2 cellular contexts compared by ENCODE assay signal in genomic region chr17:76683921-76684745, GRCh38.
TF ChIP-seq lines count a peak whose summit lies in the region.

No MANE protein-coding gene starts in this region.

TF ChIP-seq in HEK293, 187 proteins besides CTCF, POLR2A, EP300 and RAD21:
- no peak for TF ChIP-seq ZNF792 (tag by site-specific recombination; IDR thresholded peaks at IDR 0.05)
- no peak for TF ChIP-seq KLF16 (tag by site-specific recombination; IDR thresholded peaks at IDR 0.05)
- peak; percentile 96 for TF ChIP-seq ZIC2 (tag by site-specific recombination; IDR thresholded peaks at IDR 0.05)
- no peak for TF ChIP-seq ZNF560 (tag by site-specific recombination; IDR thresholded peaks at IDR 0.05; ENCODE audit: borderline replicate concordance)
- TF ChIP-seq ZNF398 (tag by site-specific recombination; IDR thresholded peaks at IDR 0.05): no peak
- peak; percentile 88 for TF ChIP-seq ZNF341 (tag by site-specific recombination; IDR thresholded peaks at IDR 0.05; ENCODE audit: low read depth)
- TF ChIP-seq ZBTB26 (tag by site-specific recombination; optimal IDR thresholded peaks at IDR 0.05): no peak
- no peak for TF ChIP-seq GLIS1 (tag by site-specific recombination; IDR thresholded peaks at IDR 0.05)
- TF ChIP-seq ZNF423 (tag by site-specific recombination; IDR thresholded peaks at IDR 0.05): peak; percentile 46; the same call in 1 of the 2 replicates
- TF ChIP-seq ZBTB48 (tag by site-specific recombination; IDR thresholded peaks at IDR 0.05): no peak
- TF ChIP-seq TSHZ1 (tag by site-specific recombination; IDR thresholded peaks at IDR 0.05; ENCODE audit: borderline replicate concordance): no peak
- no peak for TF ChIP-seq ZNF561 (tag by site-specific recombination; IDR thresholded peaks at IDR 0.05; ENCODE audit: borderline replicate concordance)
TF ChIP-seq in HEK293: peak in this region for 3.

TF ChIP-seq in H1, 55 proteins besides CTCF, POLR2A, EP300 and RAD21:
- TF ChIP-seq CHD2 (IDR thresholded peaks at IDR 0.05; ENCODE audit: low read length) (no peak), E2F6 (IDR thresholded peaks at IDR 0.05) (no peak), SRF (IDR thresholded peaks at IDR 0.05; ENCODE audit: low read depth, low read length) (no peak), KDM4A (IDR thresholded peaks at IDR 0.05; ENCODE audit: low read depth, low read length, severe bottlenecking) (no peak), CREB1 (IDR thresholded peaks at IDR 0.05) (no peak), TAF7 (optimal IDR thresholded peaks at IDR 0.05; ENCODE audit: borderline replicate concordance, low read depth, low read length) (no peak), ATF2 (IDR thresholded peaks at IDR 0.05; ENCODE audit: low read length) (no peak), GTF2F1 (IDR thresholded peaks at IDR 0.05; ENCODE audit: borderline replicate concordance, low read depth, low read length) (no peak), CHD7 (IDR thresholded peaks at IDR 0.05; ENCODE audit: insufficient replicate concordance, low read length) (no peak), BACH1 (IDR thresholded peaks at IDR 0.05; ENCODE audit: low read length) (no peak), RBBP5 (IDR thresholded peaks at IDR 0.05; ENCODE audit: borderline replicate concordance, low read depth, low read length) (no peak), SP4 (IDR thresholded peaks at IDR 0.05; ENCODE audit: low read length) (no peak), CBX8 (IDR thresholded peaks at IDR 0.05; ENCODE audit: borderline replicate concordance, low read depth, low read length) (no peak), JUND (IDR thresholded peaks at IDR 0.05; ENCODE audit: low read length) (no peak), KDM1A (IDR thresholded peaks at IDR 0.05; ENCODE audit: borderline replicate concordance, low read length) (no peak), TEAD4 (IDR thresholded peaks at IDR 0.05; ENCODE audit: low read depth, low read length) (no peak)
